Comparison of ENCODE assay signal across 21 cellular contexts in the genomic region with DNA sequence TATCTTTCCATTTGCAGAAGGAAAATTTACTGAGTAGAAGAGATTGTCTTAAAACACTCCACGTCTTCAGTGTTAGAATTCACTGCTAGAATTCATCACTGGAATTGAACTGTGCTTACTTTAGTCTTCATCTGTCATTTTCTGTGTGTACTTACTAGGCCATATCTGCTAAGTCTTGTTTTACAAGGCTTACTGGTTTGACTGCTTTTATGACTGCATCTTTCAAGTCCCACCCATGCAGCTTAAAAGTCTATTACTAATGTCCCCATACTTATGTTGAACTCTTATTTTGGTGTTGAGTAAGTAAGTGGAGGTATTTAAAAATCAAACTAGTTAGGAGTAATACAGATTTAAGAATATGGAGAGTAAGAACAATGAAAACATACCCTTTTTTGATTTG. TPM values are rescaled to one million over a fixed set of nuclear protein-coding genes. Genes with fewer than 3 reads are reported as not detected.
A peak's percentile ranks its signal among the peaks of the same experiment; 100 is the strongest.
DNase-seq lines count a peak whose midpoint lies in the region; ATAC-seq and TF ChIP-seq lines count a peak whose summit lies in the region.
"Had no signal": no experiment of that assay in that cellular context is flagged by ENCODE, and none has a peak within 500 bp of the region (broad histone marks: within the 10 kb centered on the region; RNA-seq: fewer than 3 reads in every experiment).

No MANE protein-coding gene starts in this region.

- H3K36me3 Mint-ChIP-seq in T-helper 17 cell (ENCODE audit: low read depth): peaks cover 7% of the 10 kb centered on the region
- H3K36me3 Mint-ChIP-seq in CD8-positive, alpha-beta memory T cell: peaks cover 6 to 43% (median 22%) of the 10 kb centered on the region in 3 donors

- H3K36me3 ChIP-seq in left ventricle myocardium inferior (peaks cover 39% of the 10 kb centered on the region), vagina (peaks cover 0 to 13% of the 10 kb centered on the region in 2 donors)
- H3K36me3 ChIP-seq in CD8-positive, alpha-beta memory T cell (ENCODE audit: insufficient read depth, low read length): peaks cover 6% of the 10 kb centered on the region

- TF ChIP-seq POLR2A in vagina (IDR thresholded peaks at IDR 0.05): no peak

- peak overlapping the region; percentile 19 for H3K27ac Mint-ChIP-seq in T-helper 17 cell
- peak overlapping the region in 2 of 8 donors; percentile 4 to 49 for H3K27ac Mint-ChIP-seq in CD8-positive, alpha-beta memory T cell
- H3K27ac Mint-ChIP-seq: dendritic cell treated with granulocyte-macrophage colony-stimulating factor and Interleukin-4, amounts not matched to agents 40 ng/mL and 50 ng/mL, for 4 days; HFFc6 had no signal

- intact Hi-C loops in left ventricle myocardium inferior (cut with micrococcal nuclease): no loop called here
- intact Hi-C loops in left ventricle myocardium superior (cut with micrococcal nuclease): no loop called here
- intact Hi-C loops in vagina (cut with DNase I): no loop called here

- H3K27ac ChIP-seq in left ventricle myocardium inferior (replicated peaks): peak overlapping the region; percentile 3
- H3K27ac ChIP-seq in vagina: peak overlapping the region; percentile 3
- H3K27ac ChIP-seq in CD8-positive, alpha-beta memory T cell (ENCODE audit: low read depth, low read length): no peak overlapping the region
- H3K27ac ChIP-seq: esophagus muscularis mucosa, right lobe of liver had no signal

- TF ChIP-seq CTCF in left ventricle myocardium inferior (IDR thresholded peaks at IDR 0.05; ENCODE audit: borderline replicate concordance) (no peak), vagina (IDR thresholded peaks at IDR 0.05) (no peak)

- CTCF ChIA-PET in CD8-positive, alpha-beta memory T cell (lab: Charles Lee): interaction anchor here (1.2 kb wide), 1 partner anchor 22 kb away, joined by 3 read pairs; no protein-coding TSS in a partner anchor

- H3K27me3 Mint-ChIP-seq in T-helper 17 cell: no peaks in the 10 kb centered on the region
- no peaks in the 10 kb centered on the region for H3K27me3 Mint-ChIP-seq in CD8-positive, alpha-beta memory T cell
- H3K27me3 Mint-ChIP-seq: dendritic cell treated with granulocyte-macrophage colony-stimulating factor and Interleukin-4, amounts not matched to agents 40 ng/mL and 50 ng/mL, for 4 days had no signal

- POLR2A ChIA-PET in CD8-positive, alpha-beta memory T cell (lab: Charles Lee): no interaction called here

- no peaks in the 10 kb centered on the region for H3K9me3 ChIP-seq in left ventricle myocardium inferior (replicated peaks)
- H3K9me3 ChIP-seq in T-helper 17 cell (ENCODE audit: control insufficient read depth, low read length, poor library complexity, severe bottlenecking): no peaks in the 10 kb centered on the region
- H3K9me3 ChIP-seq in vagina: no peaks in the 10 kb centered on the region
- H3K9me3 ChIP-seq in CD8-positive, alpha-beta memory T cell (ENCODE audit: low read length): no peaks in the 10 kb centered on the region
- H3K9me3 ChIP-seq: esophagus muscularis mucosa, right lobe of liver had no signal

- no peak overlapping the region for H3K4me3 ChIP-seq in left ventricle myocardium inferior
- no peak overlapping the region for H3K4me3 ChIP-seq in vagina
- no peak overlapping the region for H3K4me3 ChIP-seq in CD8-positive, alpha-beta memory T cell (ENCODE audit: low read length)
- H3K4me3 ChIP-seq: esophagus muscularis mucosa, right lobe of liver had no signal

- ATAC-seq in left ventricle myocardium superior: no peak
- no peak for ATAC-seq in T-helper 17 cell
- ATAC-seq: right lobe of liver, SK-N-SH treated with all-trans-retinoic acid at 6 μM for 48 hours had no signal

- H3K9me3 Mint-ChIP-seq in CD8-positive, alpha-beta memory T cell: no peaks in the 10 kb centered on the region
- H3K9me3 Mint-ChIP-seq: dendritic cell treated with granulocyte-macrophage colony-stimulating factor and Interleukin-4, amounts not matched to agents 40 ng/mL and 50 ng/mL, for 4 days; HFFc6; immature natural killer cell had no signal

- no peaks in the 10 kb centered on the region for H3K27me3 ChIP-seq in left ventricle myocardium inferior (ENCODE audit: low read depth)
- H3K27me3 ChIP-seq in vagina: no peaks in the 10 kb centered on the region
- no peaks in the 10 kb centered on the region for H3K27me3 ChIP-seq in CD8-positive, alpha-beta memory T cell (ENCODE audit: insufficient read depth, low read length, poor library complexity, severe bottlenecking)
- H3K27me3 ChIP-seq: esophagus muscularis mucosa, right lobe of liver had no signal

- no peak overlapping the region for H3K4me3 Mint-ChIP-seq in T-helper 17 cell
- no peak overlapping the region for H3K4me3 Mint-ChIP-seq in CD8-positive, alpha-beta memory T cell
- H3K4me3 Mint-ChIP-seq: dendritic cell treated with granulocyte-macrophage colony-stimulating factor and Interleukin-4, amounts not matched to agents 40 ng/mL and 50 ng/mL, for 4 days; HFFc6; immature natural killer cell had no signal

- peaks cover 21% of the 10 kb centered on the region for H3K4me1 Mint-ChIP-seq in T-helper 17 cell
- H3K4me1 Mint-ChIP-seq in CD8-positive, alpha-beta memory T cell: peaks cover 11 to 45% (median 45%) of the 10 kb centered on the region in 3 donors

- DNase-seq in left ventricle myocardium inferior (no peak), left ventricle myocardium superior (no peak), T-helper 17 cell (no peak), left kidney (ENCODE audit: low read depth, low spot score) (peak; percentile 55), vagina (ENCODE audit: extremely low spot score in 2 of 2) (no peak), OCI-M1 (lab: John Stamatoyannopoulos, UW) (no peak), NOMO-1 treated with DMSO at 0.1 percent for 48 hours (lab: John Stamatoyannopoulos, UW; ENCODE audit: unreplicated experiment) (no peak)
- no peak for DNase-seq in CD8-positive, alpha-beta memory T cell
- DNase-seq: activated CD4-positive, alpha-beta T cell treated with anti-CD3 and anti-CD28 coated beads, Interleukin-2, amount 50 U/mL, for 1 hour; activated naive CD4-positive, alpha-beta T cell treated with anti-CD3 and anti-CD28 coated beads, Interleukin-2, amount 50 U/mL, for 16 hours; DND-41; head of caudate nucleus; HFFc6; immature natural killer cell; midbrain; NCI-H187 treated with DMSO at 0.1 percent for 48 hours; right lobe of liver; stimulated activated CD4-positive, alpha-beta T cell treated with anti-CD3 and anti-CD28 coated beads, Interleukin-1b, Interleukin-23, amount 100 ng/mL, for 48 hours had no signal

- H3K4me1 ChIP-seq in left ventricle myocardium inferior (peaks cover 39% of the 10 kb centered on the region), vagina (no peaks in the 10 kb centered on the region)
- H3K4me1 ChIP-seq in CD8-positive, alpha-beta memory T cell (ENCODE audit: insufficient read depth, low read length): no peaks in the 10 kb centered on the region
- H3K4me1 ChIP-seq: right lobe of liver had no signal

RNA-seq across cellular contexts. Expression of a gene that starts 14.6 kb away (rescaled TPM):
- total RNA-seq in left ventricle myocardium inferior (54.1 TPM), left ventricle myocardium superior (65.9 TPM), T-helper 17 cell (10 to 100 TPM; 18.4 to 27.3 TPM), vagina (19.6 TPM)
- total RNA-seq in CD8-positive, alpha-beta memory T cell: 10 to 100 TPM; 23.3 to 24.5 TPM
- polyA plus RNA-seq in CD8-positive, alpha-beta memory T cell: 12.8 TPM

RNA-seq across cellular contexts. Expression of a gene that starts 22.6 kb away (rescaled TPM):
- 15.5 TPM for total RNA-seq in left ventricle myocardium inferior
- 15.9 TPM for total RNA-seq in left ventricle myocardium superior
- total RNA-seq in T-helper 17 cell: 10 to 100 TPM; 11.8 to 13.5 TPM
- 14.7 TPM for total RNA-seq in vagina
- total RNA-seq in CD8-positive, alpha-beta memory T cell: 10 to 100 TPM; 11.6 to 11.7 TPM
- 10.5 TPM for polyA plus RNA-seq in CD8-positive, alpha-beta memory T cell
